In genomic region chr2:140863713-140864112, GRCh38 we compare ENCODE assay signal across 9 cellular contexts.
A peak's percentile ranks its signal among the peaks of the same experiment; 100 is the strongest.
DNase-seq lines count a peak whose midpoint lies in the region; ATAC-seq, FAIRE-seq and TF ChIP-seq lines count a peak whose summit lies in the region.
"Had no signal": no experiment of that assay in that cellular context is flagged by ENCODE, and none has a peak within 500 bp of the region (broad histone marks: within the 10 kb centered on the region; RNA-seq: fewer than 3 reads in every experiment).

No MANE protein-coding gene starts in this region.

- H3K36me3 ChIP-seq in NT2/D1 (ENCODE audit: insufficient read depth, insufficient read length, low read length): no peaks in the 10 kb centered on the region

- H3K27me3 ChIP-seq in HL-60 (ENCODE audit: insufficient read depth, poor library complexity, severe bottlenecking) (no peaks in the 10 kb centered on the region), NT2/D1 (ENCODE audit: insufficient read depth, insufficient read length) (no peaks in the 10 kb centered on the region)

- no peaks in the 10 kb centered on the region for H3K4me1 ChIP-seq in NT2/D1 (ENCODE audit: insufficient read depth, insufficient read length)

- no peaks in the 10 kb centered on the region for H3K27me3 Mint-ChIP-seq in activated CD8-positive, alpha-beta T cell treated with anti-CD3 and anti-CD28 coated beads for 36 hours
- no peaks in the 10 kb centered on the region for H3K27me3 Mint-ChIP-seq in activated CD8-positive, alpha-beta T cell treated with anti-CD3 and anti-CD28 coated beads, Interleukin-2, amount 10 ng/mL, durations not matched to agents 7 days and 5 days (ENCODE audit: low read depth)
- H3K27me3 Mint-ChIP-seq in progenitor cell of endocrine pancreas: no peaks in the 10 kb centered on the region
- H3K27me3 Mint-ChIP-seq in naive thymus-derived CD8-positive, alpha-beta T cell: no peaks in the 10 kb centered on the region
- H3K27me3 Mint-ChIP-seq: dendritic cell treated with granulocyte-macrophage colony-stimulating factor and Interleukin-4, amounts not matched to agents 40 ng/mL and 50 ng/mL, for 4 days had no signal

- no peak overlapping the region for H3K4me3 Mint-ChIP-seq in activated CD8-positive, alpha-beta T cell treated with anti-CD3 and anti-CD28 coated beads for 36 hours
- H3K4me3 Mint-ChIP-seq in activated CD8-positive, alpha-beta T cell treated with anti-CD3 and anti-CD28 coated beads, Interleukin-2, amount 10 ng/mL, durations not matched to agents 7 days and 5 days: no peak overlapping the region
- H3K4me3 Mint-ChIP-seq in progenitor cell of endocrine pancreas (ENCODE audit: low read depth): no peak overlapping the region
- no peak overlapping the region for H3K4me3 Mint-ChIP-seq in naive thymus-derived CD8-positive, alpha-beta T cell
- H3K4me3 Mint-ChIP-seq: dendritic cell treated with granulocyte-macrophage colony-stimulating factor and Interleukin-4, amounts not matched to agents 40 ng/mL and 50 ng/mL, for 4 days had no signal

- TF ChIP-seq CTCF in activated CD8-positive, alpha-beta T cell treated with anti-CD3 and anti-CD28 coated beads for 36 hours (IDR thresholded peaks at IDR 0.05): peak; percentile 44
- TF ChIP-seq CTCF in HL-60 (IDR thresholded peaks at IDR 0.05; ENCODE audit: insufficient read depth, low read length) (no peak), progenitor cell of endocrine pancreas (IDR thresholded peaks at IDR 0.05; ENCODE audit: unreplicated experiment) (peak; percentile 67)

- peaks cover 8% of the 10 kb centered on the region for H3K9me3 Mint-ChIP-seq in activated CD8-positive, alpha-beta T cell treated with anti-CD3 and anti-CD28 coated beads for 36 hours
- peaks cover 7% of the 10 kb centered on the region for H3K9me3 Mint-ChIP-seq in activated CD8-positive, alpha-beta T cell treated with anti-CD3 and anti-CD28 coated beads, Interleukin-2, amount 10 ng/mL, durations not matched to agents 7 days and 5 days (ENCODE audit: insufficient read depth)
- peaks cover 4% of the 10 kb centered on the region for H3K9me3 Mint-ChIP-seq in progenitor cell of endocrine pancreas (ENCODE audit: low read depth)
- H3K9me3 Mint-ChIP-seq in naive thymus-derived CD8-positive, alpha-beta T cell: peaks cover 0 to 20% (median 5%) of the 10 kb centered on the region in 9 donors

- no peak overlapping the region for H3K27ac ChIP-seq in HL-60 (replicated peaks)

- DNase-seq in activated CD8-positive, alpha-beta T cell treated with anti-CD3 and anti-CD28 coated beads for 36 hours: no peak
- no peak for DNase-seq in activated CD8-positive, alpha-beta T cell treated with anti-CD3 and anti-CD28 coated beads, Interleukin-2, amount 10 ng/mL, durations not matched to agents 7 days and 5 days
- DNase-seq in HL-60 (ENCODE audit: low read depth in 1 of 2, low spot score in 1 of 2) (peak; percentile 1 to 5), NT2/D1 (ENCODE audit: low read depth, low spot score) (peak; percentile 38), progenitor cell of endocrine pancreas (ENCODE audit: low spot score, unreplicated experiment) (no peak)
- no peak for DNase-seq in naive thymus-derived CD8-positive, alpha-beta T cell

- H3K4me1 Mint-ChIP-seq in activated CD8-positive, alpha-beta T cell treated with anti-CD3 and anti-CD28 coated beads for 36 hours (ENCODE audit: low read depth): no peaks in the 10 kb centered on the region
- no peaks in the 10 kb centered on the region for H3K4me1 Mint-ChIP-seq in activated CD8-positive, alpha-beta T cell treated with anti-CD3 and anti-CD28 coated beads, Interleukin-2, amount 10 ng/mL, durations not matched to agents 7 days and 5 days (ENCODE audit: low read depth)
- peaks cover 3% of the 10 kb centered on the region for H3K4me1 Mint-ChIP-seq in progenitor cell of endocrine pancreas (ENCODE audit: low read depth)
- no peaks in the 10 kb centered on the region for H3K4me1 Mint-ChIP-seq in naive thymus-derived CD8-positive, alpha-beta T cell

- peaks cover 8% of the 10 kb centered on the region for H3K9me3 ChIP-seq in NT2/D1 (ENCODE audit: insufficient read depth, low read length)

- POLR2A ChIA-PET in activated CD8-positive, alpha-beta T cell treated with anti-CD3 and anti-CD28 coated beads for 36 hours (lab: Charles Lee): no interaction called here
- POLR2A ChIA-PET in activated CD8-positive, alpha-beta T cell treated with anti-CD3 and anti-CD28 coated beads, Interleukin-2, amount 10 ng/mL, durations not matched to agents 7 days and 5 days (lab: Charles Lee): no interaction called here
- POLR2A ChIA-PET in naive thymus-derived CD8-positive, alpha-beta T cell (lab: Charles Lee): no interaction called here

- FAIRE-seq in endometrium (lab: Jason Lieb, UNC): peak; percentile 4

- H3K4me3 ChIP-seq in HL-60 (replicated peaks; ENCODE audit: insufficient read depth, low read length): no peak overlapping the region
- no peak overlapping the region for H3K4me3 ChIP-seq in NT2/D1 (ENCODE audit: insufficient read length, low read depth)

- H3K27ac Mint-ChIP-seq in activated CD8-positive, alpha-beta T cell treated with anti-CD3 and anti-CD28 coated beads for 36 hours: no peak overlapping the region
- no peak overlapping the region for H3K27ac Mint-ChIP-seq in activated CD8-positive, alpha-beta T cell treated with anti-CD3 and anti-CD28 coated beads, Interleukin-2, amount 10 ng/mL, durations not matched to agents 7 days and 5 days
- no peak overlapping the region for H3K27ac Mint-ChIP-seq in progenitor cell of endocrine pancreas
- H3K27ac Mint-ChIP-seq in naive thymus-derived CD8-positive, alpha-beta T cell: no peak overlapping the region
- H3K27ac Mint-ChIP-seq: dendritic cell treated with granulocyte-macrophage colony-stimulating factor and Interleukin-4, amounts not matched to agents 40 ng/mL and 50 ng/mL, for 4 days had no signal

- ATAC-seq in activated CD8-positive, alpha-beta T cell treated with anti-CD3 and anti-CD28 coated beads for 36 hours: no peak
- ATAC-seq in activated CD8-positive, alpha-beta T cell treated with anti-CD3 and anti-CD28 coated beads, Interleukin-2, amount 10 ng/mL, durations not matched to agents 7 days and 5 days: no peak
- no peak for ATAC-seq in GM21381 (IDR thresholded peaks at IDR 0.05; ENCODE audit: unreplicated experiment)
- ATAC-seq in naive thymus-derived CD8-positive, alpha-beta T cell: no peak

- no peak overlapping the region for H3K9ac ChIP-seq in NT2/D1 (ENCODE audit: insufficient read length, low read depth)

- CTCF ChIA-PET in activated CD8-positive, alpha-beta T cell treated with anti-CD3 and anti-CD28 coated beads for 36 hours (lab: Charles Lee): interaction anchor here (0.7 to 1.1 kb wide), 2 partner anchors 37 to 277 kb away, joined by 3 read pairs; no protein-coding TSS in a partner anchor
- CTCF ChIA-PET in activated CD8-positive, alpha-beta T cell treated with anti-CD3 and anti-CD28 coated beads, Interleukin-2, amount 10 ng/mL, durations not matched to agents 7 days and 5 days (lab: Charles Lee): interaction anchor here (1.1 kb wide), 1 partner anchor 17 kb away, joined by 3 read pairs; no protein-coding TSS in a partner anchor

- intact Hi-C loops in activated CD8-positive, alpha-beta T cell treated with anti-CD3 and anti-CD28 coated beads for 36 hours (cut with micrococcal nuclease): no loop called here

- no peaks in the 10 kb centered on the region for H3K36me3 Mint-ChIP-seq in activated CD8-positive, alpha-beta T cell treated with anti-CD3 and anti-CD28 coated beads for 36 hours (ENCODE audit: low read depth)
- no peaks in the 10 kb centered on the region for H3K36me3 Mint-ChIP-seq in activated CD8-positive, alpha-beta T cell treated with anti-CD3 and anti-CD28 coated beads, Interleukin-2, amount 10 ng/mL, durations not matched to agents 7 days and 5 days (ENCODE audit: low read depth)
- H3K36me3 Mint-ChIP-seq in progenitor cell of endocrine pancreas (ENCODE audit: insufficient read depth): no peaks in the 10 kb centered on the region
- no peaks in the 10 kb centered on the region for H3K36me3 Mint-ChIP-seq in naive thymus-derived CD8-positive, alpha-beta T cell

Comparison
In these comparisons a context has a peak if more than half of its experiments do, and no peak if none do; other contexts are left out.
1. DNase-seq: peak in HL-60 (2 of 2) and NT2/D1 (single experiment); none in activated CD8-positive, alpha-beta T cell treated with anti-CD3 and anti-CD28 coated beads for 36 hours (single experiment), activated CD8-positive, alpha-beta T cell treated with anti-CD3 and anti-CD28 coated beads, Interleukin-2, amount 10 ng/mL, durations not matched to agents 7 days and 5 days (single experiment), progenitor cell of endocrine pancreas (single experiment) and naive thymus-derived CD8-positive, alpha-beta T cell (0 of 10).